ENCODE assay signal across 23 cellular contexts in the genomic region with DNA sequence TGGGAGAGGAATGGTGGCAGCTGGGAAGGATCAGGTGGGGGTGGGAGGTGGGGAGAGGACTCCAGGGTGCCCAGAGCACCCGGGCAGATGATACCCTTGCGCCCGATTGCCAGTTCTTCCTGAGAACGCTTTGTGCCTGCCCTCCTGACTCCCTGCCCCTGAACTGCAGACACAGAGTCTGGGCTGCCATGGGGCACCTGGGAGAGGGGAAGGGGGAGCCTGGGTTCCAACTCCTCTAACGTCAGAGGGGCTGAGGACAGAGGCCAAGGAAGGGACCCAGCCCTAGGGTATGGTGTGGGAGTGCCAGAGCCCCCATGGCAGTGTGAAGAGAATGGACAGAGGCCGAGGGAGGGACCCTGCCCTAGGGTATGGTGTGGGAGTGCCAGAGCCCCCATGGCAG. TPM values are rescaled to one million over a fixed set of nuclear protein-coding genes. Genes with fewer than 3 reads are reported as not detected.
"Had no signal": no experiment of that assay in that cellular context is flagged by ENCODE, and none has a peak within 500 bp of the region (broad histone marks: within the 10 kb centered on the region; RNA-seq: fewer than 3 reads in every experiment).

No MANE protein-coding gene starts in this region.

- H3K9me3 Mint-ChIP-seq: naive thymus-derived CD4-positive, alpha-beta T cell; nephron progenitor cell had no signal

- H3K9me3 ChIP-seq: colonic mucosa, heart left ventricle, neutrophil, psoas muscle, sigmoid colon had no signal

- H3K4me3 Mint-ChIP-seq: naive thymus-derived CD4-positive, alpha-beta T cell; nephron progenitor cell had no signal

- ATAC-seq: esophagus mucosa; heart left ventricle; left colon; left ventricle myocardium superior; naive thymus-derived CD4-positive, alpha-beta T cell; psoas muscle had no signal

- H3K27ac Mint-ChIP-seq: nephron progenitor cell had no signal

- H3K27me3 Mint-ChIP-seq: naive thymus-derived CD4-positive, alpha-beta T cell had no signal

- DNase-seq: colonic mucosa; dorsolateral prefrontal cortex; effector CD8-positive, alpha-beta T cell; heart left ventricle; hippocampal formation; left colon; left ventricle myocardium superior; mesendoderm; naive thymus-derived CD4-positive, alpha-beta T cell; nephron progenitor cell; psoas muscle; retina; sigmoid colon; stimulated activated CD4-positive, alpha-beta T cell treated with anti-CD3 and anti-CD28 coated beads, Interleukin-2, amount 100 ng/mL, for 24 hours; stimulated activated CD4-positive, alpha-beta T cell treated with anti-CD3 and anti-CD28 coated beads, Interleukin-4, amount 100 ng/mL, for 4 hours; stimulated activated naive CD4-positive, alpha-beta T cell treated with Interleukin-2 at 50 U/mL for 16 hours; trophoblast cell had no signal

RNA-seq across cellular contexts. Expression of a gene that starts 0.9 kb away (rescaled TPM):
- total RNA-seq: fibroblast of lung, frontal cortex, kidney epithelial cell, osteoblast had no signal
